Comparison of ENCODE assay signal across 25 cellular contexts in genomic region chr12:95862038-95862437, GRCh38.
"Had no signal": no experiment of that assay in that cellular context is flagged by ENCODE, and none has a peak within 500 bp of the region (broad histone marks: within the 10 kb centered on the region; RNA-seq: fewer than 3 reads in every experiment).

No MANE protein-coding gene starts in this region.

- H3K36me3 ChIP-seq: ovary had no signal

- H3K4me3 Mint-ChIP-seq: mesothelial cell of epicardium; natural killer cell; nephron progenitor cell; stimulated activated naive B cell treated with anti-CD40 and anti-IgM and Interleukin-4, amounts not matched to agents 10 μg/mL and 1 μg/mL and 100 μg/mL, for 72 hours had no signal

- H3K27ac ChIP-seq: left ventricle myocardium inferior, ovary, right atrium auricular region, skin epidermis, stomach, testis, thyroid gland, transverse colon, upper lobe of right lung had no signal

- DNase-seq: islet precursor cell; left ventricle myocardium inferior; mesendoderm; naive B cell; natural killer cell; nephron progenitor cell; ovary; stimulated activated CD4-positive, alpha-beta T cell treated with anti-CD3 and anti-CD28 coated beads, Interleukin-12 subunit alpha, Interleukin-12 subunit beta, amount 100 ng/mL, for 4 hours; stimulated activated CD4-positive, alpha-beta T cell treated with anti-CD3 and anti-CD28 coated beads, Interleukin-15, amount 100 ng/mL, for 24 hours; stimulated activated CD4-positive, alpha-beta T cell treated with anti-CD3 and anti-CD28 coated beads, Interleukin-2, amount 100 ng/mL, for 24 hours; stimulated activated CD4-positive, alpha-beta T cell treated with anti-CD3 and anti-CD28 coated beads, Interleukin-4, amount 100 ng/mL, for 1 hour; stimulated activated naive B cell treated with anti-CD40 and anti-IgM and Interleukin-4, amounts not matched to agents 10 μg/mL and 1 μg/mL and 100 μg/mL, for 72 hours; stimulated activated naive CD8-positive, alpha-beta T cell treated with anti-CD3 and anti-CD28 coated beads, Interleukin-15, Interleukin-2, amounts not matched to agents 100 U/mL and 50 U/mL, for 24 hours; stomach; testis; thyroid gland; transverse colon; upper lobe of right lung had no signal

- H3K27ac Mint-ChIP-seq: mesothelial cell of epicardium; naive B cell; natural killer cell; nephron progenitor cell; progenitor cell of endocrine pancreas; stimulated activated naive B cell treated with anti-CD40 and anti-IgM and Interleukin-4, amounts not matched to agents 10 μg/mL and 1 μg/mL and 100 μg/mL, for 72 hours had no signal

- H3K9me3 Mint-ChIP-seq: naive B cell; natural killer cell; stimulated activated naive B cell treated with anti-CD40 and anti-IgM and Interleukin-4, amounts not matched to agents 10 μg/mL and 1 μg/mL and 100 μg/mL, for 72 hours had no signal

- H3K36me3 Mint-ChIP-seq: natural killer cell had no signal

- H3K27me3 ChIP-seq: ovary, right atrium auricular region, stomach, testis, thyroid gland, transverse colon, upper lobe of right lung had no signal

- H3K4me1 Mint-ChIP-seq: nephron progenitor cell had no signal

- H3K27me3 Mint-ChIP-seq: progenitor cell of endocrine pancreas had no signal

- FAIRE-seq: urothelium cell line had no signal

- H3K9me3 ChIP-seq: ovary, right atrium auricular region, stomach, testis, thyroid gland, transverse colon, upper lobe of right lung had no signal

- ATAC-seq: natural killer cell; sciatic nerve; stimulated activated naive B cell treated with anti-CD40 and anti-IgM and Interleukin-4, amounts not matched to agents 10 μg/mL and 1 μg/mL and 100 μg/mL, for 72 hours; stimulated activated naive CD8-positive, alpha-beta T cell treated with anti-CD3 and anti-CD28 coated beads, Interleukin-15, Interleukin-2, amounts not matched to agents 100 U/mL and 50 U/mL, for 24 hours; upper lobe of right lung had no signal

- H3K4me3 ChIP-seq: left ventricle myocardium inferior, lung, ovary, right atrium auricular region, skin epidermis, stomach, testis, thyroid gland, transverse colon, upper lobe of right lung had no signal
